In the genomic region with DNA sequence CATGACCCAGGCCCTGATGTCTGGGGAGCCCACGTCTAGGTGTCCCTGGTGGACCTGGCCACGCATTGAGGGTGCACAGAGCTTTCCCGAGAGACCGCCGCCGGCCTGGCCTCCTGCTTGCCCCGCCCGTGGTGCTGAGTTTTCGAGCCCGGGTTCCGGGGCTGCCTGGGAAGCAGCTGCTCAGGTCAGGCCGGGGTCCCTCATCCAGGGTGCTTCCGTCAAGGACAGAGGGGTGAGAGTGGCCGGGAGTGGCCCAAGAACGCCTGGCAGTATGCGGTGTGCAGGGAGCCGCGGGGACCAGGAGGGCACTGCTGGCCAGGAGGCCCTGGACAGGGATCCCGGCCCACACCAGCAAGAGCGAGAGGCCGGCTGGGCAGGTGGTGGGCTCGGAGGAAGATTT, we compare ENCODE assay signal across 18 cellular contexts. TPM values are rescaled to one million over a fixed set of nuclear protein-coding genes. Genes with fewer than 3 reads are reported as not detected.
"Had no signal": no experiment of that assay in that cellular context is flagged by ENCODE, and none has a peak within 500 bp of the region (broad histone marks: within the 10 kb centered on the region; RNA-seq: fewer than 3 reads in every experiment).

No MANE protein-coding gene starts in this region.

- DNase-seq: amniotic stem cell, NCI-H1436 treated with DMSO at 0.1 percent for 48 hours had no signal

- H3K27ac ChIP-seq: brain microvascular endothelial cell, SJSA1 had no signal

- H3K4me3 ChIP-seq: SJSA1 had no signal

- H3K9me3 Mint-ChIP-seq: activated CD4-positive, alpha-beta memory T cell treated with anti-CD3 and anti-CD28 coated beads for 36 hours; activated naive CD4-positive, alpha-beta T cell treated with anti-CD3 and anti-CD28 coated beads, Interleukin-2, amount 10 ng/mL, durations not matched to agents 7 days and 5 days; activated T-cell treated with anti-CD3 and anti-CD28 coated beads, Interleukin-2, amount 50 U/mL, for 4 hours; activated T-helper 1 cell treated with anti-CD3 and anti-CD28 coated beads, Interleukin-12 subunit alpha, Interleukin-12 subunit beta, Interleukin-2, Interleukin-4 antibody, amounts not matched to agents 30 ng/mL and 10 ng/mL and 1 ng/mL, durations not matched to agents 14 hours and 24 hours and 36 hours; central memory CD8-positive, alpha-beta T cell; T-helper 1 cell treated with Interleukin-12 subunit alpha and Interleukin-12 subunit beta and Interleukin-4 antibody, amounts not matched to agents 30 μg/mL and 1 μg/mL, for 36 hours; T-helper 2 cell treated with Interferon-gamma antibody and Interleukin-4, amounts not matched to agents 5 μg/mL and 100 μg/mL, for 36 hours had no signal

- H3K27me3 Mint-ChIP-seq: activated naive CD8-positive, alpha-beta T cell had no signal

- H3K9ac ChIP-seq: SK-N-SH had no signal

- H3K36me3 ChIP-seq: brain microvascular endothelial cell, SJSA1 had no signal

- H3K27ac Mint-ChIP-seq: activated CD4-positive, alpha-beta memory T cell treated with anti-CD3 and anti-CD28 coated beads for 36 hours; activated naive CD4-positive, alpha-beta T cell treated with anti-CD3 and anti-CD28 coated beads, Interleukin-2, amount 10 ng/mL, durations not matched to agents 7 days and 5 days; activated naive CD8-positive, alpha-beta T cell; activated T-helper 1 cell treated with anti-CD3 and anti-CD28 coated beads, Interleukin-12 subunit alpha, Interleukin-12 subunit beta, Interleukin-2, Interleukin-4 antibody, amounts not matched to agents 30 ng/mL and 10 ng/mL and 1 ng/mL, durations not matched to agents 14 hours and 24 hours and 36 hours; T-helper 1 cell treated with Interleukin-12 subunit alpha and Interleukin-12 subunit beta and Interleukin-4 antibody, amounts not matched to agents 30 μg/mL and 1 μg/mL, for 36 hours; T-helper 2 cell treated with Interferon-gamma antibody and Interleukin-4, amounts not matched to agents 5 μg/mL and 100 μg/mL, for 36 hours; WTC11 had no signal

- H3K36me3 Mint-ChIP-seq: activated CD4-positive, alpha-beta memory T cell treated with anti-CD3 and anti-CD28 coated beads for 36 hours; activated naive CD4-positive, alpha-beta T cell treated with anti-CD3 and anti-CD28 coated beads, Interleukin-2, amount 10 ng/mL, durations not matched to agents 7 days and 5 days; activated naive CD8-positive, alpha-beta T cell; WTC11 had no signal

- H3K9me3 ChIP-seq: SJSA1, SK-N-SH had no signal

- H3K4me3 Mint-ChIP-seq: activated CD4-positive, alpha-beta memory T cell treated with anti-CD3 and anti-CD28 coated beads for 36 hours; activated naive CD4-positive, alpha-beta T cell treated with anti-CD3 and anti-CD28 coated beads, Interleukin-2, amount 10 ng/mL, durations not matched to agents 7 days and 5 days; activated naive CD8-positive, alpha-beta T cell; activated T-cell treated with anti-CD3 and anti-CD28 coated beads, Interleukin-2, amount 50 U/mL, for 4 hours; activated T-helper 1 cell treated with anti-CD3 and anti-CD28 coated beads, Interleukin-12 subunit alpha, Interleukin-12 subunit beta, Interleukin-2, Interleukin-4 antibody, amounts not matched to agents 30 ng/mL and 10 ng/mL and 1 ng/mL, durations not matched to agents 14 hours and 24 hours and 36 hours; T-helper 1 cell treated with Interleukin-12 subunit alpha and Interleukin-12 subunit beta and Interleukin-4 antibody, amounts not matched to agents 30 μg/mL and 1 μg/mL, for 36 hours; T-helper 2 cell treated with Interferon-gamma antibody and Interleukin-4, amounts not matched to agents 5 μg/mL and 100 μg/mL, for 36 hours; WTC11 had no signal

- H3K4me1 ChIP-seq: SJSA1 had no signal

RNA-seq across cellular contexts. Expression of gene CCDC187, which starts 19.6 kb away (rescaled TPM):
- total RNA-seq: activated CD4-positive, alpha-beta memory T cell treated with anti-CD3 and anti-CD28 coated beads for 36 hours; activated T-helper 1 cell treated with anti-CD3 and anti-CD28 coated beads, Interleukin-12 subunit alpha, Interleukin-12 subunit beta, Interleukin-2, Interleukin-4 antibody, amounts not matched to agents 30 ng/mL and 10 ng/mL and 1 ng/mL, durations not matched to agents 14 hours and 24 hours and 36 hours; aorta; chondrocyte; LHCN-M2; RPMI7951; SJSA1 had no signal
- polyA plus RNA-seq: aorta, SK-N-SH had no signal
